Comparison of ENCODE assay signal across 24 cellular contexts in the genomic region with DNA sequence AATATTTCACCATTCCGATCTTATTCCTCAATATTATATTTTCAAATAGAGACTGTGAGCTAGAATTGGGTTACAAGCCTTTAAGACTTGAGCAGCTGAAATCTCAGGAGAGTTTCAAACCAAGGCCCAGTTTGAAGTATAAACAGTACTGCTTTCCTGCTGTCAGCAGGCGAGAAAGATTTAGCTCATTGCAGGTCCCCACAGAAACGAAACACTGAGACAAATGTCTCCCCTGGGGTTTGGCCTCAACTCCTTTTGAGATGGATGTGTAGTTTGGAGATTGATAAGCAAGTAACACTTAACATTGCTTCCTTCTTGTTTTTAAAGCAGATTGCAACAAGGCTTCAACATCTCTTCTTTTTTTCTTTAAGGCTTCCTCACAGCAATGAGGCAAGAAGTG. TPM values are rescaled to one million over a fixed set of nuclear protein-coding genes. Genes with fewer than 3 reads are reported as not detected.
A peak's percentile ranks its signal among the peaks of the same experiment; 100 is the strongest.
DNase-seq lines count a peak whose midpoint lies in the region; ATAC-seq, FAIRE-seq and TF ChIP-seq lines count a peak whose summit lies in the region.
"Had no signal": no experiment of that assay in that cellular context is flagged by ENCODE, and none has a peak within 500 bp of the region (broad histone marks: within the 10 kb centered on the region; RNA-seq: fewer than 3 reads in every experiment).

No MANE protein-coding gene starts in this region.

- WGBS in H1 (ENCODE audit: extremely low coverage in 1 of 2, insufficient coverage in 1 of 2, insufficient read length in 1 of 2, insufficient replicate concordance in 2 of 2, low coverage in 1 of 2, low lambda C conversion rate in 2 of 2, missing lambda C conversion rate in 1 of 2), 2 experiments: 62% methylated on average over 3 of the region's 3 CpGs; no CpG with 5 or more reads in 1 of the 2 experiments
- 62% methylated on average over 3 of the region's 3 CpGs for WGBS in prostate gland

- CTCF ChIA-PET in H1 (lab: Charles Lee; ENCODE audit: partially characterized antibody): interaction anchor here (0.8 to 6.5 kb wide), 13 partner anchors 9 to 277 kb away, joined by 3 to 27 read pairs (median 6); no protein-coding TSS in a partner anchor

- no peak overlapping the region; a peak in 1 of 20 replicates for H3K4me3 ChIP-seq in BLaER1 treated with 17β-estradiol and CSF1 and Interleukin-3, amounts not matched to agents 10 nM and 100 nM
- H3K4me3 ChIP-seq in H1 (ENCODE audit: extremely low read depth in 1 of 4, insufficient read depth in 2 of 4, low read depth in 3 of 4, low read length in 4 of 4) (no peak overlapping the region), prostate gland (no peak overlapping the region)
- H3K4me3 ChIP-seq: GM23248 had no signal

- no peak overlapping the region for H2BK20ac ChIP-seq in H1 (ENCODE audit: low read length)

- H3K18ac ChIP-seq in H1 (ENCODE audit: extremely low read depth, low read length): 0 out of 2 replicates have a peak overlapping the region, but pooled peaks have one; percentile 54

- H3K27ac ChIP-seq in BLaER1 treated with 17β-estradiol and CSF1 and Interleukin-3, amounts not matched to agents 10 nM and 100 nM: peak overlapping the region in 3 of 11 experiments; percentile 3 to 34 (median 12); a peak in 1 of 22 replicates
- H3K27ac ChIP-seq in H1 (ENCODE audit: low read depth, low read length) (no peak overlapping the region), prostate gland (no peak overlapping the region)
- H3K27ac ChIP-seq: GM23248 had no signal

- H3K23ac ChIP-seq in H1 (ENCODE audit: insufficient read length): no peak overlapping the region

- H3K36me3 ChIP-seq in BLaER1 treated with 17β-estradiol and CSF1 and Interleukin-3, amounts not matched to agents 10 nM and 100 nM: no peaks in the 10 kb centered on the region
- no peaks in the 10 kb centered on the region for H3K36me3 ChIP-seq in H1 (ENCODE audit: control insufficient read depth in 2 of 4, insufficient read depth in 4 of 4, low read length in 3 of 4)
- no peaks in the 10 kb centered on the region for H3K36me3 ChIP-seq in prostate gland
- H3K36me3 ChIP-seq: BE2C had no signal

- TF ChIP-seq EP300 in H1 (IDR thresholded peaks at IDR 0.05; ENCODE audit: borderline replicate concordance in 1 of 2, low read depth in 2 of 2, low read length in 2 of 2): no peak

- H2AFZ ChIP-seq in H1 (ENCODE audit: low read length): peak overlapping the region; percentile 26; the same call in 1 of the 2 replicates
- H2AFZ ChIP-seq: GM23248 had no signal

- H2BK120ac ChIP-seq in H1 (replicated peaks; ENCODE audit: low read depth, low read length): no peak overlapping the region

- H4K91ac ChIP-seq in H1 (replicated peaks; ENCODE audit: insufficient read length, low read length): no peak overlapping the region

- no peak overlapping the region for H2BK12ac ChIP-seq in H1 (ENCODE audit: low read depth, low read length)

- intact Hi-C loops in prostate gland (cut with DNase I): no loop called here

- no peak overlapping the region for H2BK5ac ChIP-seq in H1 (ENCODE audit: low read depth, low read length)

- peaks cover 0 to 67% (median 55%) of the 10 kb centered on the region in 10 experiments; a peak in 17 of 20 replicates for H3K4me1 ChIP-seq in BLaER1 treated with 17β-estradiol and CSF1 and Interleukin-3, amounts not matched to agents 10 nM and 100 nM
- H3K4me1 ChIP-seq in H1 (replicated peaks in 1 of 4; ENCODE audit: control insufficient read depth in 3 of 4, insufficient read depth in 4 of 4, low read length in 3 of 4) (peaks cover 0 to 4% (median 0%) of the 10 kb centered on the region in 4 experiments; a peak in 1 of 7 replicates), prostate gland (replicated peaks) (no peaks in the 10 kb centered on the region)
- H3K4me1 ChIP-seq: BE2C had no signal

- H3K9me3 Mint-ChIP-seq in stimulated activated effector memory CD8-positive, alpha-beta T cell treated with anti-CD3 and anti-CD28 coated beads, Interleukin-12 subunit alpha, Interleukin-12 subunit beta, amount 100 ng/mL, for 72 hours: no peaks in the 10 kb centered on the region
- H3K9me3 Mint-ChIP-seq: CD14-positive monocyte; CD8-positive, alpha-beta T cell; IgD-negative memory B cell had no signal

- no peaks in the 10 kb centered on the region for H3K9me3 ChIP-seq in BLaER1 treated with 17β-estradiol and CSF1 and Interleukin-3, amounts not matched to agents 10 nM and 100 nM (replicated peaks in 1 of 11)
- H3K9me3 ChIP-seq in H1 (ENCODE audit: insufficient read depth in 2 of 2, low read depth in 1 of 2, low read length in 1 of 2): no peaks in the 10 kb centered on the region
- H3K9me3 ChIP-seq in prostate gland: no peaks in the 10 kb centered on the region
- H3K9me3 ChIP-seq: BE2C had no signal

- no peak overlapping the region for H3K27ac Mint-ChIP-seq in stimulated activated effector memory CD8-positive, alpha-beta T cell treated with anti-CD3 and anti-CD28 coated beads, Interleukin-12 subunit alpha, Interleukin-12 subunit beta, amount 100 ng/mL, for 72 hours
- H3K27ac Mint-ChIP-seq: CD14-positive monocyte; CD8-positive, alpha-beta T cell; HFFc6; IgD-negative memory B cell had no signal

- H4K20me1 ChIP-seq in BLaER1 treated with 17β-estradiol and CSF1 and Interleukin-3, amounts not matched to agents 10 nM and 100 nM: no peaks in the 10 kb centered on the region
- no peaks in the 10 kb centered on the region for H4K20me1 ChIP-seq in H1 (replicated peaks in 1 of 2; ENCODE audit: control insufficient read depth in 1 of 2, insufficient read depth in 2 of 2, low read length in 2 of 2)

- no peak overlapping the region for H4K8ac ChIP-seq in H1 (ENCODE audit: extremely low read depth, insufficient read depth, low read length)

- H4K5ac ChIP-seq in H1 (ENCODE audit: insufficient read length, low read depth, low read length): no peak overlapping the region

- no peak overlapping the region for H3K14ac ChIP-seq in H1 (ENCODE audit: insufficient read length)

- H3K56ac ChIP-seq in H1 (replicated peaks; ENCODE audit: insufficient read length, low read depth, low read length): no peak overlapping the region

- FAIRE-seq in GM12892 (lab: Jason Lieb, UNC) (peak; percentile 57), H1 (lab: Jason Lieb, UNC) (no peak)
- FAIRE-seq: A204.1, GM12891, GM18507, H54, HepG2 had no signal

- H3K4me2 ChIP-seq in BLaER1 treated with 17β-estradiol and CSF1 and Interleukin-3, amounts not matched to agents 10 nM and 100 nM: peak overlapping the region; percentile 5 to 91 (median 62); a peak in 20 of 22 replicates
- no peak overlapping the region for H3K4me2 ChIP-seq in H1 (ENCODE audit: insufficient read depth in 1 of 2, low read depth in 2 of 2, low read length in 2 of 2)

- no peak overlapping the region for H2AK5ac ChIP-seq in H1 (ENCODE audit: low read depth, low read length)

- TF ChIP-seq POLR2A in GM12892 (IDR thresholded peaks at IDR 0.05; ENCODE audit: low read depth, low read length) (no peak), H1 (IDR thresholded peaks at IDR 0.05; ENCODE audit: control extremely low read depth in 1 of 2, low read depth in 2 of 2, low read length in 2 of 2) (no peak), prostate gland (IDR thresholded peaks at IDR 0.05) (no peak)

- H3K79me2 ChIP-seq in H1 (ENCODE audit: control insufficient read depth in 1 of 2, insufficient read depth in 2 of 2, low read length in 2 of 2): no peaks in the 10 kb centered on the region

- no peaks in the 10 kb centered on the region for H3K36me3 Mint-ChIP-seq in stimulated activated effector memory CD8-positive, alpha-beta T cell treated with anti-CD3 and anti-CD28 coated beads, Interleukin-12 subunit alpha, Interleukin-12 subunit beta, amount 100 ng/mL, for 72 hours
- H3K36me3 Mint-ChIP-seq: CD14-positive monocyte; CD8-positive, alpha-beta T cell had no signal

- peak overlapping the region in 2 of 11 experiments; percentile 3 to 24; a peak in 1 of 22 replicates for H3K9ac ChIP-seq in BLaER1 treated with 17β-estradiol and CSF1 and Interleukin-3, amounts not matched to agents 10 nM and 100 nM
- H3K9ac ChIP-seq in H1 (replicated peaks in 1 of 4; ENCODE audit: extremely low read depth in 1 of 4, low read depth in 3 of 4, low read length in 3 of 4): no peak overlapping the region
- H3K9ac ChIP-seq: GM23248 had no signal

- H2BK15ac ChIP-seq in H1 (ENCODE audit: low read length): no peak overlapping the region

- no peak overlapping the region for H3K4ac ChIP-seq in H1 (replicated peaks; ENCODE audit: insufficient read length, low read depth, low read length)

- peak; percentile 56 for ATAC-seq in stimulated activated effector memory CD8-positive, alpha-beta T cell treated with anti-CD3 and anti-CD28 coated beads, Interleukin-12 subunit alpha, Interleukin-12 subunit beta, amount 100 ng/mL, for 72 hours
- ATAC-seq: CD8-positive, alpha-beta T cell; HepG2 had no signal

- H3K4me1 Mint-ChIP-seq in stimulated activated effector memory CD8-positive, alpha-beta T cell treated with anti-CD3 and anti-CD28 coated beads, Interleukin-12 subunit alpha, Interleukin-12 subunit beta, amount 100 ng/mL, for 72 hours: peaks cover 5% of the 10 kb centered on the region
- H3K4me1 Mint-ChIP-seq: CD14-positive monocyte, IgD-negative memory B cell had no signal

- no peak overlapping the region for H3K4me3 Mint-ChIP-seq in stimulated activated effector memory CD8-positive, alpha-beta T cell treated with anti-CD3 and anti-CD28 coated beads, Interleukin-12 subunit alpha, Interleukin-12 subunit beta, amount 100 ng/mL, for 72 hours
- H3K4me3 Mint-ChIP-seq: CD8-positive, alpha-beta T cell; HFFc6; IgD-negative memory B cell had no signal

- POLR2A ChIA-PET in H1 (lab: Charles Lee; ENCODE audit: partially characterized antibody): interaction anchor here (0.9 kb wide), 1 partner anchor 47 kb away, joined by 3 read pairs; no protein-coding TSS in a partner anchor

- no peaks in the 10 kb centered on the region; the same call in 1 of the 2 replicates for H3K23me2 ChIP-seq in H1 (ENCODE audit: low read depth, low read length)

- no peaks in the 10 kb centered on the region for H3K79me1 ChIP-seq in H1 (ENCODE audit: low read depth, low read length)

- no peak for DNase-seq in GM12892 (ENCODE audit: insufficient read length)
- DNase-seq in H1 (ENCODE audit: low read depth in 1 of 2, low spot score in 2 of 2): no peak
- DNase-seq in stimulated activated effector memory CD8-positive, alpha-beta T cell treated with anti-CD3 and anti-CD28 coated beads, Interleukin-12 subunit alpha, Interleukin-12 subunit beta, amount 100 ng/mL, for 72 hours (ENCODE audit: low spot score in 2 of 2): no peak
- no peak for DNase-seq in prostate gland (ENCODE audit: low spot score)
- DNase-seq in NK-92 treated with Interleukin-12 subunit alpha and Interleukin-12 subunit beta, amount 100 ng/mL, for 24 hours (lab: John Stamatoyannopoulos, UW): no peak
- DNase-seq in activated CD4-positive, alpha-beta T cell treated with anti-CD3 and anti-CD28 coated beads, Interleukin-2, amount 50 U/mL, for 1 hour: no peak
- DNase-seq: ACHN; BE2C; Calu3; CD8-positive, alpha-beta T cell; DMS79 treated with DMSO at 0.1 percent for 48 hours; GF-D8; GM23248; HCEC 1CT; HFFc6; KBM-7 had no signal

- no peak for TF ChIP-seq CTCF in H1 (IDR thresholded peaks at IDR 0.05; ENCODE audit: control extremely low read depth in 1 of 3, insufficient read depth in 1 of 3, low read depth in 1 of 3, low read length in 3 of 3)
- no peak for TF ChIP-seq CTCF in prostate gland (IDR thresholded peaks at IDR 0.05)

- H3K27me3 ChIP-seq in BLaER1 treated with 17β-estradiol and CSF1 and Interleukin-3, amounts not matched to agents 10 nM and 100 nM: no peaks in the 10 kb centered on the region
- H3K27me3 ChIP-seq in H1 (replicated peaks in 1 of 4; ENCODE audit: control insufficient read depth in 3 of 4, extremely low read depth in 1 of 4, insufficient read depth in 3 of 4, low read length in 3 of 4) (no peaks in the 10 kb centered on the region; a peak in 1 of 7 replicates), prostate gland (replicated peaks; ENCODE audit: insufficient read depth) (no peaks in the 10 kb centered on the region)

- TF ChIP-seq RAD21 in H1 (IDR thresholded peaks at IDR 0.05 in 1 of 2, conservative IDR thresholded peaks at IDR 0.05 in 1 of 2; ENCODE audit: low read depth in 2 of 2, low read length in 2 of 2): no peak

RNA-seq across cellular contexts. Expression of gene GLP1R, which starts 22.4 kb away (rescaled TPM):
- not detected for polyA plus RNA-seq in GM12892 (2012; ENCODE audit: missing spikeins)
- 2.6 and 3.0 TPM in 2 replicates for total RNA-seq in H1 (2021; fragmentation: NEBNext Ultra II Directional; extraction: Animal tissue kit (Norgen Biotek cat#: 25700))
- 2.7 TPM in 2 replicates for polyA plus RNA-seq in H1 (2011; rRNA removed)
- 3.2 TPM for polyA plus RNA-seq in H1 (2011; cell fraction: cytosol; rRNA removed)
- polyA plus RNA-seq in H1 (2011; cell fraction: nucleus; rRNA removed): 7.3 TPM
- 1.9 to 2.3 TPM (median 2.2 TPM) in 4 replicates for polyA plus RNA-seq in H1 (2012, experiment 1 of 2)
- 0.79 TPM for polyA plus RNA-seq in H1 (2012, experiment 2 of 2)
- polyA plus RNA-seq in H1 (2013, experiment 1 of 2): 1.9 TPM
- polyA plus RNA-seq in H1 (2013, experiment 2 of 2): 2.1 TPM
- 5.1 and 6.2 TPM in 2 replicates for polyA minus RNA-seq in H1 (2011; rRNA and poly(A)+ RNA removed)
- 1.5 TPM for polyA minus RNA-seq in H1 (2011; cell fraction: cytosol; rRNA and poly(A)+ RNA removed)
- 3.6 TPM for polyA minus RNA-seq in H1 (2011; cell fraction: nucleus; rRNA and poly(A)+ RNA removed)
- total RNA-seq in prostate gland: under 1 TPM in 1 of 2 donors, not detected in 1; 0.23 TPM
- total RNA-seq: CD8-positive, alpha-beta T cell; GM23248; HepG2; HFFc6 had no signal
- polyA plus RNA-seq: CD14-positive monocyte, GM23248, HepG2, IgD-negative memory B cell had no signal

Comparison
In these comparisons a context has a peak if more than half of its experiments do, and no peak if none do; other contexts are left out.
1. H3K4me2 ChIP-seq: peak in BLaER1 treated with 17β-estradiol and CSF1 and Interleukin-3, amounts not matched to agents 10 nM and 100 nM (11 of 11); none in H1 (0 of 2).